Comparison of ENCODE assay signal across 24 cellular contexts in the genomic region with DNA sequence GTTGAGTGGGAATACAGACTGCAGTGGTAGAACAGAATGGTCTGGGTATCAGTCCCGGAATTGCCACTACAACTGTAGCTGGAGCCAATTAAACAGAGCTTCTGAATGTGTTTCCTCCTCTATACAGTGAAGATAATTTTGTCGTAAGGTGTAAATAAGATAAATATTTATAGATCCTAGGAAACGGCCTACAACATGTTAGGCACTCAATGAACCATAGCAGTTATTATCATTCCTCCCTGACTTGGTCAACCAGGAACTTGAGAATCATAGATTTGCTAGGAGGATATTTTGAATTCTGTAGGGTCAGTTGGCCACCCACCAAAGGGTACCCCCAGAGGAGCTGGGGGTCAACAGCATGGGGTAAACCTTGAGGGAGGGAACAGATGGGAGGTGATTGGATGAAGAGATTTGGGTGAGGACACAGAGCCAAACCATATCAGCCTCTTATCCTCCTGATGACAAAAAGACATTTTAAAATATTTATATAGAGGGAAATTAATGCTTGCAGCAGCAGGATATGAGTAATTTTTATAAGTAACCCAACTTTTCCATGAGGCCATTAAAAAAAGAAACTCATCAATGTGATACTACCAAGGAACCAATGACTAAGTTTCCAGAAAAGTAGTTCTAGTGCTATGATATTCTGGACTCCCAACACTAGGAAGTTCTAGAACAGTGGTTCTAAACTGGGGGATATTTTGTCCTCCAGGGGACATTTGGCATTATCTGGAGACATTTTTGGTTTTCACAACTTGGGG. TPM values are rescaled to one million over a fixed set of nuclear protein-coding genes. Genes with fewer than 3 reads are reported as not detected.
A peak's percentile ranks its signal among the peaks of the same experiment; 100 is the strongest.
DNase-seq lines count a peak whose midpoint lies in the region; ATAC-seq and TF ChIP-seq lines count a peak whose summit lies in the region.
"Had no signal": no experiment of that assay in that cellular context is flagged by ENCODE, and none has a peak within 500 bp of the region (broad histone marks: within the 10 kb centered on the region; RNA-seq: fewer than 3 reads in every experiment).

No MANE protein-coding gene starts in this region.

- H3K4me1 ChIP-seq in CD8-positive, alpha-beta memory T cell (ENCODE audit: insufficient read depth, low read length): no peaks in the 10 kb centered on the region
- H3K4me1 ChIP-seq in lower lobe of right lung (no peaks in the 10 kb centered on the region), upper lobe of right lung (no peaks in the 10 kb centered on the region), body of pancreas (no peaks in the 10 kb centered on the region)
- H3K4me1 ChIP-seq: Peyer's patch had no signal

- H3K9me3 ChIP-seq in CD8-positive, alpha-beta memory T cell (ENCODE audit: low read length): no peaks in the 10 kb centered on the region
- H3K9me3 ChIP-seq in lower lobe of right lung (no peaks in the 10 kb centered on the region), upper lobe of right lung (no peaks in the 10 kb centered on the region), body of pancreas (no peaks in the 10 kb centered on the region)
- H3K9me3 ChIP-seq: Peyer's patch, transverse colon had no signal

- CTCF ChIA-PET in CD8-positive, alpha-beta memory T cell (lab: Charles Lee): no interaction called here
- CTCF ChIA-PET in activated B cell treated with CpG ODN at 0.5 μM for 24 hours (lab: Charles Lee): no interaction called here

- peak overlapping the region; percentile 5 for H3K27ac ChIP-seq in CD8-positive, alpha-beta memory T cell (ENCODE audit: low read depth, low read length)
- H3K27ac ChIP-seq in lower lobe of right lung (peak overlapping the region; percentile 9), upper lobe of right lung (no peak overlapping the region), body of pancreas (no peak overlapping the region)

- no peaks in the 10 kb centered on the region for H3K9me3 Mint-ChIP-seq in CD8-positive, alpha-beta memory T cell
- H3K9me3 Mint-ChIP-seq in activated B cell treated with CpG ODN at 0.5 μM for 24 hours: no peaks in the 10 kb centered on the region
- H3K9me3 Mint-ChIP-seq: CD4-positive, alpha-beta memory T cell; immature natural killer cell; WTC11 had no signal

- H3K27me3 ChIP-seq in CD8-positive, alpha-beta memory T cell (ENCODE audit: insufficient read depth, low read length, poor library complexity, severe bottlenecking): no peaks in the 10 kb centered on the region
- no peaks in the 10 kb centered on the region for H3K27me3 ChIP-seq in lower lobe of right lung (ENCODE audit: low read depth)
- H3K27me3 ChIP-seq in upper lobe of right lung: no peaks in the 10 kb centered on the region
- no peaks in the 10 kb centered on the region for H3K27me3 ChIP-seq in body of pancreas
- H3K27me3 ChIP-seq: Peyer's patch, transverse colon had no signal

- H3K4me3 Mint-ChIP-seq in CD8-positive, alpha-beta memory T cell: no peak overlapping the region
- H3K4me3 Mint-ChIP-seq in activated B cell treated with CpG ODN at 0.5 μM for 24 hours: no peak overlapping the region
- H3K4me3 Mint-ChIP-seq: immature natural killer cell, WTC11 had no signal

- ATAC-seq in activated B cell treated with CpG ODN at 0.5 μM for 24 hours (ENCODE audit: low read depth) (no peak), lower lobe of right lung (peak in 1 of 2 donors; percentile 28), upper lobe of right lung (no peak), body of pancreas (no peak)
- ATAC-seq: WTC11 had no signal

- H3K36me3 Mint-ChIP-seq in CD8-positive, alpha-beta memory T cell: peaks cover 0 to 2% (median 0%) of the 10 kb centered on the region in 3 donors
- H3K36me3 Mint-ChIP-seq in activated B cell treated with CpG ODN at 0.5 μM for 24 hours (ENCODE audit: low read depth): no peaks in the 10 kb centered on the region
- H3K36me3 Mint-ChIP-seq: CD4-positive, alpha-beta memory T cell; immature natural killer cell; WTC11 had no signal

- 62 to 74% methylated on average over 3 of the region's 3 CpGs for WGBS in body of pancreas, 2 donors

- peaks cover 0 to 3% of the 10 kb centered on the region in 2 donors for H3K27me3 Mint-ChIP-seq in CD8-positive, alpha-beta memory T cell
- no peaks in the 10 kb centered on the region for H3K27me3 Mint-ChIP-seq in activated B cell treated with CpG ODN at 0.5 μM for 24 hours
- H3K27me3 Mint-ChIP-seq: CD4-positive, alpha-beta memory T cell had no signal

- intact Hi-C loops in activated B cell treated with CpG ODN at 0.5 μM for 24 hours (cut with micrococcal nuclease) (no loop called here), lower lobe of right lung (cut with DNase I) (no loop called here), upper lobe of right lung (cut with DNase I) (no loop called here), body of pancreas (cut with DNase I) (no loop called here)

- no peak overlapping the region for H3K27ac Mint-ChIP-seq in CD8-positive, alpha-beta memory T cell
- peak overlapping the region; percentile 15 for H3K27ac Mint-ChIP-seq in activated B cell treated with CpG ODN at 0.5 μM for 24 hours
- H3K27ac Mint-ChIP-seq: immature natural killer cell, WTC11 had no signal

- POLR2A ChIA-PET in CD8-positive, alpha-beta memory T cell (lab: Charles Lee): no interaction called here
- POLR2A ChIA-PET in activated B cell treated with CpG ODN at 0.5 μM for 24 hours (lab: Charles Lee): no interaction called here

- TF ChIP-seq CTCF in activated B cell treated with CpG ODN at 0.5 μM for 24 hours (IDR thresholded peaks at IDR 0.05): no peak
- no peak for TF ChIP-seq CTCF in lower lobe of right lung (IDR thresholded peaks at IDR 0.05)
- no peak for TF ChIP-seq CTCF in upper lobe of right lung (IDR thresholded peaks at IDR 0.05)
- TF ChIP-seq CTCF in body of pancreas (IDR thresholded peaks at IDR 0.05): no peak

- no peaks in the 10 kb centered on the region for H3K36me3 ChIP-seq in CD8-positive, alpha-beta memory T cell (ENCODE audit: insufficient read depth, low read length)
- no peaks in the 10 kb centered on the region for H3K36me3 ChIP-seq in lower lobe of right lung
- H3K36me3 ChIP-seq in upper lobe of right lung: no peaks in the 10 kb centered on the region
- no peaks in the 10 kb centered on the region for H3K36me3 ChIP-seq in body of pancreas (replicated peaks in 1 of 2; ENCODE audit: insufficient read depth in 1 of 2, low read depth in 2 of 2)
- H3K36me3 ChIP-seq: Peyer's patch, transverse colon had no signal

- DNase-seq in SKM-1 treated with dmso at 0.1 percent for 144 hours (lab: John Stamatoyannopoulos, UW; ENCODE audit: unreplicated experiment) (peak; percentile 35), SKM-1 (lab: John Stamatoyannopoulos, UW; ENCODE audit: unreplicated experiment) (no peak), activated B cell treated with CpG ODN at 0.5 μM for 24 hours (no peak), lower lobe of right lung (no peak), upper lobe of right lung (no peak), NCI-H226 (no peak), body of pancreas (no peak)
- DNase-seq in CD8-positive, alpha-beta memory T cell: no peak
- DNase-seq: 8988T; activated CD8-positive, alpha-beta memory T cell treated with anti-CD3 and anti-CD28 coated beads, Interleukin-2, amount 50 U/mL, for 4 hours; anterior cingulate cortex; CD4-positive, alpha-beta memory T cell; H7; immature natural killer cell; mesendoderm; NCI-H2081; NCI-H526 treated with DMSO at 0.1 percent for 48 hours; Peyer's patch; stimulated activated CD4-positive, alpha-beta T cell treated with anti-CD3 and anti-CD28 coated beads, Interleukin-4, amount 100 ng/mL, for 1 hour; stimulated activated CD8-positive, alpha-beta memory T cell treated with anti-CD3 and anti-CD28 coated beads, Interleukin-4, amount 100 ng/mL, for 48 hours; transverse colon had no signal

- no peak for TF ChIP-seq POLR2A in body of pancreas (IDR thresholded peaks at IDR 0.05)

- no peak overlapping the region for H3K4me3 ChIP-seq in CD8-positive, alpha-beta memory T cell (ENCODE audit: low read length)
- H3K4me3 ChIP-seq in lower lobe of right lung (no peak overlapping the region), upper lobe of right lung (no peak overlapping the region), body of pancreas (no peak overlapping the region)
- H3K4me3 ChIP-seq: GM12878, transverse colon had no signal

- peaks cover 0 to 10% (median 5%) of the 10 kb centered on the region in 3 donors for H3K4me1 Mint-ChIP-seq in CD8-positive, alpha-beta memory T cell
- peaks cover 31% of the 10 kb centered on the region for H3K4me1 Mint-ChIP-seq in activated B cell treated with CpG ODN at 0.5 μM for 24 hours
- H3K4me1 Mint-ChIP-seq: WTC11 had no signal

RNA-seq across cellular contexts. Expression of gene DHRS9, which starts 4.0 kb away (rescaled TPM):
- total RNA-seq in CD8-positive, alpha-beta memory T cell: under 1 TPM; 0.20 to 0.37 TPM
- not detected for polyA plus RNA-seq in CD8-positive, alpha-beta memory T cell
- total RNA-seq in activated B cell treated with CpG ODN at 0.5 μM for 24 hours (0.71 and 1.2 TPM in 2 replicates), lower lobe of right lung (6.1 TPM), upper lobe of right lung (7.6 TPM), body of pancreas (1 to 10 TPM in 1 of 2 donors, not detected in 1; 1.0 TPM)
- total RNA-seq: H7, WTC11 had no signal
- polyA plus RNA-seq: CD4-positive, alpha-beta memory T cell had no signal

RNA-seq across cellular contexts. Expression of gene ABCB11, which starts 42.3 kb away (rescaled TPM):
- total RNA-seq in CD8-positive, alpha-beta memory T cell: not detected
- polyA plus RNA-seq in CD8-positive, alpha-beta memory T cell: not detected
- total RNA-seq in activated B cell treated with CpG ODN at 0.5 μM for 24 hours (0.05 TPM in 1 of 2 replicates, not detected in the other), lower lobe of right lung (0.32 TPM), upper lobe of right lung (0.06 TPM), body of pancreas (under 1 TPM in 1 of 2 donors, not detected in 1; 0.33 TPM)
- total RNA-seq: CD4-positive, alpha-beta memory T cell; GM12878; HT-29 had no signal
- polyA plus RNA-seq: CD4-positive, alpha-beta memory T cell; GM12878; immature natural killer cell had no signal

Comparison
In these comparisons a context has a peak if more than half of its experiments do, and no peak if none do; other contexts are left out.
1. H3K27ac ChIP-seq: peak in CD8-positive, alpha-beta memory T cell (single experiment) and lower lobe of right lung (single experiment); none in upper lobe of right lung (single experiment) and body of pancreas (0 of 4).